Comparison of ENCODE assay signal across 20 cellular contexts in the genomic region with DNA sequence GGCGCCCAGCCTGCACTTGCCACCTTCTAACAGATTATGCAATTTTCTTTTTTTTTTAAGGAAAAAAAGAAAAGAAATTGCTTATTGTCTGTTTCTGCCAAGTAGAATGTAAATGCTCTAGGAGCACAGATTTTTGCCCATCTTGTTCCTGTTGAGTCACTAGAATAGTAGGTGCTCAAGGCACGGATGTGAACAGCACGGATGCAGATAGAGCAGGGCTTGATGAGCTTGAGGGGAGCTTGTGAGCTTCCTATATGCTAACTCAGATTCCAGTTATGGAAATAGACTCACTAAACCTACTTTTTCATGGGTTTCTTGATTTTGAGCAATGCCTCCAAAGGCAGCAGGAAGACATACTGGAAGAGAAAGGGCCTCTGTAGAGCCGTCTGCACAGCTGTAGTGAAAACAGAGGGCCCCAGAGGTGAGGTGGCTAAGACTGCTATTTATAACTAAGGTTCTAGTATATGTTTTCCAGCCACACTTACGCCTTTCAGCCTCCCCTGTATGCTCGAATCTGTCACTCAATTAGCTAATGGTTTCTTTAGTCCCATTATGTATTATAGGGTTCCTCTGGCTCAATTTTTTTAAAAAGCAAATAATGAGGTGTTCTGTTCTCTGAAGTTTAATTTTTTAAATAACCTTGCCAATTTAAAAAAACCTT.
DNase-seq lines count a peak whose midpoint lies in the region; ATAC-seq and TF ChIP-seq lines count a peak whose summit lies in the region.
"Had no signal": no experiment of that assay in that cellular context is flagged by ENCODE, and none has a peak within 500 bp of the region (broad histone marks: within the 10 kb centered on the region; RNA-seq: fewer than 3 reads in every experiment).

No MANE protein-coding gene starts in this region.

- peak overlapping the region; percentile 61 for H3K27ac Mint-ChIP-seq in nephron progenitor cell
- H3K27ac Mint-ChIP-seq: activated naive CD4-positive, alpha-beta T cell treated with anti-CD3 and anti-CD28 coated beads, Interleukin-2, amount 10 ng/mL, durations not matched to agents 7 days and 5 days had no signal

- no peak for TF ChIP-seq EP300 in upper lobe of left lung (IDR thresholded peaks at IDR 0.05)

- TF ChIP-seq CTCF in KMS-11 (conservative IDR thresholded peaks at IDR 0.05; ENCODE audit: low read depth, low read length): no peak
- TF ChIP-seq CTCF in nephron progenitor cell (IDR thresholded peaks at IDR 0.05): no peak
- no peak for TF ChIP-seq CTCF in upper lobe of left lung (IDR thresholded peaks at IDR 0.05)

- no peak overlapping the region for H3K9ac ChIP-seq in KMS-11

- H3K4me1 ChIP-seq in KMS-11 (ENCODE audit: low read depth, poor library complexity, severe bottlenecking) (peaks cover 34% of the 10 kb centered on the region), upper lobe of left lung (peaks cover 31 to 54% (median 49%) of the 10 kb centered on the region in 4 donors)

- no peak overlapping the region for H3K4me3 Mint-ChIP-seq in nephron progenitor cell
- H3K4me3 Mint-ChIP-seq: activated naive CD4-positive, alpha-beta T cell treated with anti-CD3 and anti-CD28 coated beads, Interleukin-2, amount 10 ng/mL, durations not matched to agents 7 days and 5 days; natural killer cell treated with Interleukin-12 subunit alpha and Interleukin-12 subunit beta and Interleukin-15 and Interleukin-18, amount 100 ng/mL, for 72 hours had no signal

- DNase-seq in nephron progenitor cell (no peak), upper lobe of left lung (no peak), 8988T (no peak)
- DNase-seq: activated CD4-positive, alpha-beta T cell treated with anti-CD3 and anti-CD28 coated beads for 4 hours; activated CD8-positive, alpha-beta memory T cell treated with anti-CD3 and anti-CD28 coated beads, Interleukin-2, amount 50 U/mL, for 48 hours; activated naive CD4-positive, alpha-beta T cell treated with anti-CD3 and anti-CD28 coated beads, Interleukin-2, amount 10 ng/mL, durations not matched to agents 7 days and 5 days; Calu3; GOT3; MV-4-11; NCI-H2081; NCI-H69; stimulated activated CD4-positive, alpha-beta T cell treated with anti-CD3 and anti-CD28 coated beads, Interleukin-15, amount 100 ng/mL, for 24 hours had no signal

- no peaks in the 10 kb centered on the region for H4K20me1 ChIP-seq in KMS-11 (ENCODE audit: insufficient read depth)

- no peak for TF ChIP-seq POLR2A in upper lobe of left lung (IDR thresholded peaks at IDR 0.05)

- H3K4me1 Mint-ChIP-seq in nephron progenitor cell: peaks cover 68% of the 10 kb centered on the region

- peak overlapping the region; percentile 50 for H3K4me2 ChIP-seq in KMS-11

- no peaks in the 10 kb centered on the region for H3K9me3 ChIP-seq in upper lobe of left lung

- H3K4me3 ChIP-seq in KMS-11 (IDR thresholded peaks at IDR 0.05; ENCODE audit: insufficient read depth, low read depth, low read length) (no peak overlapping the region), upper lobe of left lung (no peak overlapping the region)
- H3K4me3 ChIP-seq: SK-N-MC had no signal

- H3K36me3 ChIP-seq in KMS-11 (ENCODE audit: insufficient read depth): no peaks in the 10 kb centered on the region
- H3K36me3 ChIP-seq in upper lobe of left lung: no peaks in the 10 kb centered on the region

- no peaks in the 10 kb centered on the region for H3K9me3 Mint-ChIP-seq in nephron progenitor cell
- H3K9me3 Mint-ChIP-seq: activated naive CD4-positive, alpha-beta T cell treated with anti-CD3 and anti-CD28 coated beads, Interleukin-2, amount 10 ng/mL, durations not matched to agents 7 days and 5 days; IgD-negative memory B cell; natural killer cell treated with Interleukin-12 subunit alpha and Interleukin-12 subunit beta and Interleukin-15 and Interleukin-18, amount 100 ng/mL, for 72 hours had no signal

- H3K79me2 ChIP-seq in KMS-11 (ENCODE audit: insufficient read depth, low read depth): no peaks in the 10 kb centered on the region

- no peak overlapping the region for H2AFZ ChIP-seq in KMS-11 (ENCODE audit: low read depth)

- H3K36me3 Mint-ChIP-seq in nephron progenitor cell (ENCODE audit: low read depth): peaks cover 6% of the 10 kb centered on the region
- H3K36me3 Mint-ChIP-seq: natural killer cell treated with Interleukin-12 subunit alpha and Interleukin-12 subunit beta and Interleukin-15 and Interleukin-18, amount 100 ng/mL, for 72 hours had no signal

- ATAC-seq in GM18861 (IDR thresholded peaks at IDR 0.05; ENCODE audit: unreplicated experiment) (peak; percentile 75), GM21786 (IDR thresholded peaks at IDR 0.05; ENCODE audit: unreplicated experiment) (peak; percentile 84), upper lobe of left lung (ENCODE audit: low FRiP score in 2 of 2) (no peak), GM18868 (IDR thresholded peaks at IDR 0.05; ENCODE audit: unreplicated experiment) (no peak), HG02840 (IDR thresholded peaks at IDR 0.05; ENCODE audit: low FRiP score, unreplicated experiment) (no peak)
- ATAC-seq: natural killer cell treated with Interleukin-12 subunit alpha and Interleukin-12 subunit beta and Interleukin-15 and Interleukin-18, amount 100 ng/mL, for 72 hours had no signal

- 0 out of 2 replicates have a peak overlapping the region, but pooled peaks have one; percentile 6 for H3K27ac ChIP-seq in KMS-11
- no peak overlapping the region for H3K27ac ChIP-seq in upper lobe of left lung
- H3K27ac ChIP-seq: SK-N-MC had no signal

- no peaks in the 10 kb centered on the region for H3K27me3 ChIP-seq in KMS-11 (ENCODE audit: insufficient read depth, low read depth)
- H3K27me3 ChIP-seq in upper lobe of left lung: no peaks in the 10 kb centered on the region

- 93 to 99% methylated on average over 6 of the region's 6 CpGs for WGBS in upper lobe of left lung, 2 donors

- H3K27me3 Mint-ChIP-seq in nephron progenitor cell (ENCODE audit: low read depth, poor library complexity): no peaks in the 10 kb centered on the region
- H3K27me3 Mint-ChIP-seq: activated naive CD4-positive, alpha-beta T cell treated with anti-CD3 and anti-CD28 coated beads, Interleukin-2, amount 10 ng/mL, durations not matched to agents 7 days and 5 days; IgD-negative memory B cell; natural killer cell treated with Interleukin-12 subunit alpha and Interleukin-12 subunit beta and Interleukin-15 and Interleukin-18, amount 100 ng/mL, for 72 hours had no signal

Comparison
In these comparisons a context has a peak if more than half of its experiments do, and no peak if none do; other contexts are left out.
1. ATAC-seq: peak in GM18861 (single experiment) and GM21786 (single experiment); none in upper lobe of left lung (0 of 2), GM18868 (single experiment) and HG02840 (single experiment).